ENCODE assay signal across 9 cellular contexts in the genomic region with DNA sequence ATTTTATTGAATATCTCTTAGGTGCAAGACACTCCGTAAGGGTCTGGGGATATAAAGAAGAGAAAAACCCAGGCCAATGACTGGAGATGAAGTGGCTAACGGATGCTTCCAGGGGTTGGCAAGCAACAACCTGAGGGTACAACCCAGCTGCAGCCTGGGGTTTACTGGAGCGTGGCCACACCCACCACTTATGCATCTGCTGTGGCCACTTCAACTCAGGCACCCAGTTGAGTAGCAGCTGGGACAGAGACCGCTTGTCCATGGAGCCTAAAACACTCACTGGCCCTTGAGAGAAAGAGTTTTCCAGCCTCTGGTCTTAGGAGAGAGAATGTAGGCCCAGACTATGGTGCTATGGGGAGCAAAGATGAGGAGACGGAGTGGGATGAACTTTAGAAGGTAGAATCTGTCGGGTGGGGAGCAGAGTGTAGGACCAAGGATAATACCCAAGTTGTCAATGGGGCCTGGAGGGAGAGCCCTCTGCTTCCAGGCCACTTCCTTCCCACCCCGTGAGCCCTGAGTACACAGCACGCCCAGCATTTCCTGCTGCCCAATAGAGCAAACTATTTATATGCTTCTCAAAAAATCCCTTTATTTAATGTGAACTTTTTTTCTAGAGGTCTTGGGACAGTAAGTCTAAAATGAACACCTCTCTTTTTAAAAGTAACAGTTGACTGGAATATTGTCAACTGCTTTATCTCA. TPM values are rescaled to one million over a fixed set of nuclear protein-coding genes. Genes with fewer than 3 reads are reported as not detected.
DNase-seq lines count a peak whose midpoint lies in the region; FAIRE-seq and TF ChIP-seq lines count a peak whose summit lies in the region.
"Had no signal": no experiment of that assay in that cellular context is flagged by ENCODE, and none has a peak within 500 bp of the region (broad histone marks: within the 10 kb centered on the region; RNA-seq: fewer than 3 reads in every experiment).

No MANE protein-coding gene starts in this region.

- no TSS peak for BruUV-seq in OCI-LY7 (replicated peaks; lab: Mats Ljungman, UMichigan)

- CTCF ChIA-PET in OCI-LY7 (lab: Charles Lee; ENCODE audit: unreplicated experiment) = no interaction called here
- CTCF ChIA-PET in HEK293T (lab: Yijun Ruan, JAX) = no interaction called here

- H3K27ac Mint-ChIP-seq in type B pancreatic cell = peak overlapping the region; percentile 91

- H3K4me1 Mint-ChIP-seq in type B pancreatic cell (ENCODE audit: unreplicated experiment) = peaks cover 47% of the 10 kb centered on the region

- H3K9me2 ChIP-seq in OCI-LY7 (ENCODE audit: insufficient read depth, low read length) = no peaks in the 10 kb centered on the region

- H3K36me3 Mint-ChIP-seq in type B pancreatic cell = no peaks in the 10 kb centered on the region

- H4K20me1 ChIP-seq in keratinocyte (ENCODE audit: control insufficient read depth, extremely low read depth, insufficient read depth, low read length) = no peaks in the 10 kb centered on the region
- H4K20me1 ChIP-seq in OCI-LY7 (ENCODE audit: insufficient read depth, low read length) = no peaks in the 10 kb centered on the region

- H3K4me3 Mint-ChIP-seq in type B pancreatic cell = no peak overlapping the region

- H3K27me3 Mint-ChIP-seq in type B pancreatic cell = no peaks in the 10 kb centered on the region

- H2AFZ ChIP-seq in keratinocyte (ENCODE audit: control insufficient read depth, low read length) (no peak overlapping the region), OCI-LY7 (ENCODE audit: low read length) (no peak overlapping the region)

- dilution Hi-C loops in keratinocyte (cut with MboI; ENCODE audit: extremely low pct_ligation_motif_present, low sequenced_read_pairs) = no loop called here

- H3K27ac ChIP-seq in Peyer's patch (no peak overlapping the region), keratinocyte (ENCODE audit: control insufficient read depth, insufficient read depth, low read length) (peak overlapping the region; percentile 88), OCI-LY7 (ENCODE audit: low read depth, low read length, poor library complexity, severe bottlenecking) (no peak overlapping the region)

- POLR2A ChIA-PET in OCI-LY7 (lab: Charles Lee) (no interaction called here), HEK293T (lab: Yijun Ruan, JAX) (no interaction called here)

- no peaks in the 10 kb centered on the region for H3K79me2 ChIP-seq in keratinocyte (ENCODE audit: control insufficient read depth, insufficient read depth, low read length)
- no peaks in the 10 kb centered on the region for H3K79me2 ChIP-seq in OCI-LY7 (ENCODE audit: insufficient read depth, low read depth, low read length)

- no peaks in the 10 kb centered on the region for H3K9me3 ChIP-seq in Peyer's patch
- H3K9me3 ChIP-seq in keratinocyte (ENCODE audit: control insufficient read depth, low read depth, low read length) = no peaks in the 10 kb centered on the region
- no peaks in the 10 kb centered on the region for H3K9me3 ChIP-seq in OCI-LY7 (ENCODE audit: low read length)

- H3K4me2 ChIP-seq in keratinocyte (ENCODE audit: control insufficient read depth, extremely low read depth, insufficient read depth, low read depth, low read length) (peak overlapping the region; percentile 78), OCI-LY7 (ENCODE audit: low read length) (no peak overlapping the region)

- H3K36me3 ChIP-seq in Peyer's patch = no peaks in the 10 kb centered on the region
- H3K36me3 ChIP-seq in keratinocyte (ENCODE audit: control insufficient read depth in 2 of 2, extremely low read depth in 1 of 2, insufficient read depth in 2 of 2, low read length in 2 of 2) = no peaks in the 10 kb centered on the region
- H3K36me3 ChIP-seq in OCI-LY7 (ENCODE audit: insufficient read depth, low read length) = no peaks in the 10 kb centered on the region

- no peaks in the 10 kb centered on the region for H3K9me1 ChIP-seq in keratinocyte (ENCODE audit: control insufficient read depth, extremely low read depth, insufficient read depth, low read length)

- TF ChIP-seq CTCF in Peyer's patch (IDR thresholded peaks at IDR 0.05) = no peak
- no peak for TF ChIP-seq CTCF in keratinocyte (optimal IDR thresholded peaks at IDR 0.05 in 1 of 3, IDR thresholded peaks at IDR 0.05 in 1 of 3, conservative IDR thresholded peaks at IDR 0.05 in 1 of 3; ENCODE audit: extremely low read depth in 1 of 3, insufficient read depth in 2 of 3, low read length in 3 of 3)
- TF ChIP-seq CTCF in type B pancreatic cell (conservative IDR thresholded peaks at IDR 0.05) = no peak
- no peak for TF ChIP-seq CTCF in OCI-LY7 (conservative IDR thresholded peaks at IDR 0.05; ENCODE audit: low read length)

- DNase-seq in NCI-H345 (lab: John Stamatoyannopoulos, UW) = peak; percentile 60
- DNase-seq in NCI-H345 treated with DMSO at 0.1 percent for 48 hours (lab: John Stamatoyannopoulos, UW; ENCODE audit: unreplicated experiment) = no peak
- DNase-seq in Peyer's patch = peak in 2 of 3 donors; percentile 38 to 49
- DNase-seq in keratinocyte (ENCODE audit: low read depth, low spot score) = no peak
- DNase-seq in type B pancreatic cell (ENCODE audit: extremely low spot score, unreplicated experiment) = no peak
- no peak for DNase-seq in hypothalamus (lab: John Stamatoyannopoulos, UW)
- DNase-seq in OCI-LY7 (ENCODE audit: low spot score) = no peak
- DNase-seq in HEK293T (ENCODE audit: extremely low spot score) = no peak
- DNase-seq: activated effector memory CD4-positive, alpha-beta T cell treated with Interleukin-2 at 50 U/mL for 16 hours had no signal

- H3K4me3 ChIP-seq in Peyer's patch (no peak overlapping the region), keratinocyte (ENCODE audit: control insufficient read depth in 2 of 3, extremely low read depth in 1 of 3, insufficient read depth in 2 of 3, low read depth in 1 of 3, low read length in 3 of 3) (no peak overlapping the region), OCI-LY7 (ENCODE audit: low read depth, low read length, poor library complexity, severe bottlenecking) (no peak overlapping the region)

- H3K9ac ChIP-seq in keratinocyte (ENCODE audit: control insufficient read depth, extremely low read depth, insufficient read depth, low read length) = peak overlapping the region; percentile 18

- intact Hi-C loops in OCI-LY7 (cut with micrococcal nuclease; ENCODE audit: unreplicated experiment) = no loop called here

- no peaks in the 10 kb centered on the region for H3K27me3 ChIP-seq in Peyer's patch
- no peaks in the 10 kb centered on the region for H3K27me3 ChIP-seq in keratinocyte (ENCODE audit: control insufficient read depth, extremely low read depth, insufficient read depth, low read length)

- H3K9me3 Mint-ChIP-seq in type B pancreatic cell = no peaks in the 10 kb centered on the region

- no peak for FAIRE-seq in keratinocyte (lab: Jason Lieb, UNC)

- no peak for TF ChIP-seq POLR2A in Peyer's patch (IDR thresholded peaks at IDR 0.05)

- H3K4me1 ChIP-seq in Peyer's patch (no peaks in the 10 kb centered on the region), keratinocyte (ENCODE audit: control insufficient read depth, extremely low read depth, insufficient read depth, low read length) (peaks cover 46% of the 10 kb centered on the region), OCI-LY7 (ENCODE audit: insufficient read depth, low read length, poor library complexity, severe bottlenecking) (no peaks in the 10 kb centered on the region)

TF ChIP-seq in HEK293T, 16 proteins besides CTCF, POLR2A, EP300 and RAD21 (continues in another document):
- TF ChIP-seq FOXA1 (IDR thresholded peaks at IDR 0.05) (no peak), NFRKB (IDR thresholded peaks at IDR 0.05) (no peak), ELF4 (IDR thresholded peaks at IDR 0.05) (no peak), SP1 (IDR thresholded peaks at IDR 0.05) (no peak), ARNT (IDR thresholded peaks at IDR 0.05) (no peak), BHLHE40 (IDR thresholded peaks at IDR 0.05; ENCODE audit: borderline replicate concordance) (no peak), ZNF384 (IDR thresholded peaks at IDR 0.05) (no peak), TARDBP (IDR thresholded peaks at IDR 0.05) (no peak), HDGF (IDR thresholded peaks at IDR 0.05; ENCODE audit: borderline replicate concordance) (no peak), LEF1 (IDR thresholded peaks at IDR 0.05; ENCODE audit: borderline replicate concordance) (no peak)
- TF ChIP-seq, protein P1, sequence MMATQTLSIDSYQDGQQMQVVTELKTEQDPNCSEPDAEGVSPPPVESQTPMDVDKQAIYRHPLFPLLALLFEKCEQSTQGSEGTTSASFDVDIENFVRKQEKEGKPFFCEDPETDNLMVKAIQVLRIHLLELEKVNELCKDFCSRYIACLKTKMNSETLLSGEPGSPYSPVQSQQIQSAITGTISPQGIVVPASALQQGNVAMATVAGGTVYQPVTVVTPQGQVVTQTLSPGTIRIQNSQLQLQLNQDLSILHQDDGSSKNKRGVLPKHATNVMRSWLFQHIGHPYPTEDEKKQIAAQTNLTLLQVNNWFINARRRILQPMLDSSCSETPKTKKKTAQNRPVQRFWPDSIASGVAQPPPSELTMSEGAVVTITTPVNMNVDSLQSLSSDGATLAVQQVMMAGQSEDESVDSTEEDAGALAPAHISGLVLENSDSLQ (IDR thresholded peaks at IDR 0.05) = no peak

RNA-seq across cellular contexts. Expression of a gene that starts 46.8 kb away (rescaled TPM):
- total RNA-seq in Peyer's patch = 10 to 100 TPM; 35.5 to 69.4 (median 61.1) TPM
- 17.1 to 23.4 TPM (median 17.5 TPM) in 3 replicates for polyA plus RNA-seq in keratinocyte
- polyA plus RNA-seq in keratinocyte (2011; ENCODE audit: low read depth) = 26.4 TPM
- polyA plus RNA-seq in keratinocyte (2011; cell fraction: cytosol; rRNA removed) = 17.3 and 23.6 TPM in 2 replicates
- polyA plus RNA-seq in keratinocyte (2011; cell fraction: nucleus; rRNA removed) = 18.9 and 26.2 TPM in 2 replicates
- 32.2 and 58.3 TPM in 2 replicates for polyA plus RNA-seq in keratinocyte (2012; ENCODE audit: low replicate concordance)
- polyA minus RNA-seq in keratinocyte = 11.8 to 28.5 TPM (median 18.3 TPM) in 3 replicates
- polyA minus RNA-seq in keratinocyte (2011; cell fraction: cytosol; rRNA and poly(A)+ RNA removed) = 23.2 TPM
- 13.0 and 14.0 TPM in 2 replicates for polyA minus RNA-seq in keratinocyte (2011; cell fraction: nucleus; rRNA and poly(A)+ RNA removed)
- 23.6 and 57.2 TPM in 2 replicates for total RNA-seq in type B pancreatic cell (ENCODE audit: low replicate concordance)
- not detected in 2 replicates for total RNA-seq in OCI-LY7 (2014; rRNA removed; shearing (Covaris generic))
- total RNA-seq in OCI-LY7 (2022) = not detected in 2 replicates

RNA-seq across cellular contexts. Expression of a gene that starts 50.8 kb away (rescaled TPM):
- total RNA-seq in Peyer's patch (10 to 100 TPM in 1 of 4 donors, 1 to 10 TPM in 3; 3.3 to 10.7 (median 4.7) TPM), type B pancreatic cell (ENCODE audit: low replicate concordance) (1.8 and 7.3 TPM in 2 replicates), OCI-LY7 (2022) (not detected in 2 replicates)
- polyA plus RNA-seq in keratinocyte = 3.8 to 4.0 TPM (median 3.9 TPM) in 3 replicates
- polyA plus RNA-seq in keratinocyte (2011; ENCODE audit: low read depth) = 0.80 TPM
- 2.9 and 4.1 TPM in 2 replicates for polyA plus RNA-seq in keratinocyte (2011; cell fraction: cytosol; rRNA removed)
- polyA plus RNA-seq in keratinocyte (2011; cell fraction: nucleus; rRNA removed) = 3.7 and 3.8 TPM in 2 replicates
- 2.8 and 5.9 TPM in 2 replicates for polyA plus RNA-seq in keratinocyte (2012; ENCODE audit: low replicate concordance)
- polyA minus RNA-seq in keratinocyte = 0.69 to 1.6 TPM (median 1.1 TPM) in 3 replicates
- 4.8 TPM for polyA minus RNA-seq in keratinocyte (2011; cell fraction: cytosol; rRNA and poly(A)+ RNA removed)
- polyA minus RNA-seq in keratinocyte (2011; cell fraction: nucleus; rRNA and poly(A)+ RNA removed) = 1.7 and 1.8 TPM in 2 replicates
- total RNA-seq in OCI-LY7 (2014; rRNA removed; shearing (Covaris generic)) = not detected in 2 replicates

Comparison
In these comparisons a context has a peak if more than half of its experiments do, and no peak if none do; other contexts are left out.
1. DNase-seq: peak in NCI-H345 (single experiment) and Peyer's patch (2 of 3); none in NCI-H345 treated with DMSO at 0.1 percent for 48 hours (single experiment), keratinocyte (single experiment), type B pancreatic cell (single experiment), hypothalamus (0 of 51), OCI-LY7 (single experiment) and HEK293T (single experiment).
2. RNA of a gene that starts 46.8 kb away (total RNA-seq): 35.5 to 69.4 TPM in Peyer's patch and 23.6 to 57.2 TPM in type B pancreatic cell; not detected in OCI-LY7; every median in the first group is over 10 times any median in the second.